In genomic region chr16:6946802-6947201, GRCh38 we compare ENCODE assay signal across 25 cellular contexts.
"Had no signal": no experiment of that assay in that cellular context is flagged by ENCODE, and none has a peak within 500 bp of the region (broad histone marks: within the 10 kb centered on the region; RNA-seq: fewer than 3 reads in every experiment).

No MANE protein-coding gene starts in this region.

- H3K4me3 ChIP-seq: heart right ventricle, hepatocyte, left ventricle myocardium inferior, lung, mucosa of descending colon, ovary, prostate gland, skin epidermis, stomach, testis, thyroid gland, transverse colon, upper lobe of right lung had no signal

- H3K27ac ChIP-seq: heart right ventricle, hepatocyte, left ventricle myocardium inferior, ovary, prostate gland, skin epidermis, stomach, testis, thyroid gland, transverse colon, upper lobe of right lung had no signal

- H3K4me3 Mint-ChIP-seq: naive thymus-derived CD4-positive, alpha-beta T cell; natural killer cell treated with Interleukin-12 subunit alpha and Interleukin-12 subunit beta and Interleukin-15 and Interleukin-18, amount 100 ng/mL, for 72 hours; stimulated activated naive B cell treated with anti-CD40 and anti-IgM and Interleukin-4, amounts not matched to agents 10 μg/mL and 1 μg/mL and 100 μg/mL, for 72 hours had no signal

- H3K4me2 ChIP-seq: hepatocyte had no signal

- ATAC-seq: heart right ventricle; mucosa of descending colon; naive thymus-derived CD4-positive, alpha-beta T cell; natural killer cell treated with Interleukin-12 subunit alpha and Interleukin-12 subunit beta and Interleukin-15 and Interleukin-18, amount 100 ng/mL, for 72 hours; right cardiac atrium; sciatic nerve; stimulated activated naive B cell treated with anti-CD40 and anti-IgM and Interleukin-4, amounts not matched to agents 10 μg/mL and 1 μg/mL and 100 μg/mL, for 72 hours; stimulated activated naive CD8-positive, alpha-beta T cell treated with anti-CD3 and anti-CD28 coated beads, Interleukin-15, Interleukin-2, amounts not matched to agents 100 U/mL and 50 U/mL, for 24 hours; upper lobe of right lung had no signal

- H3K27me3 Mint-ChIP-seq: naive thymus-derived CD4-positive, alpha-beta T cell; natural killer cell treated with Interleukin-12 subunit alpha and Interleukin-12 subunit beta and Interleukin-15 and Interleukin-18, amount 100 ng/mL, for 72 hours; stimulated activated naive B cell treated with anti-CD40 and anti-IgM and Interleukin-4, amounts not matched to agents 10 μg/mL and 1 μg/mL and 100 μg/mL, for 72 hours had no signal

- DNase-seq: heart right ventricle; left ventricle myocardium inferior; midbrain; mucosa of descending colon; naive thymus-derived CD4-positive, alpha-beta T cell; ovary; retina; right cardiac atrium; stimulated activated CD4-positive, alpha-beta T cell treated with anti-CD3 and anti-CD28 coated beads, Interleukin-12 subunit alpha, Interleukin-12 subunit beta, amount 100 ng/mL, for 4 hours; stimulated activated CD4-positive, alpha-beta T cell treated with anti-CD3 and anti-CD28 coated beads, Interleukin-15, amount 100 ng/mL, for 24 hours; stimulated activated CD4-positive, alpha-beta T cell treated with anti-CD3 and anti-CD28 coated beads, Interleukin-2, amount 100 ng/mL, for 24 hours; stimulated activated CD4-positive, alpha-beta T cell treated with anti-CD3 and anti-CD28 coated beads, Interleukin-4, amount 100 ng/mL, for 1 hour; stimulated activated naive B cell treated with anti-CD40 and anti-IgM and Interleukin-4, amounts not matched to agents 10 μg/mL and 1 μg/mL and 100 μg/mL, for 72 hours; stimulated activated naive CD8-positive, alpha-beta T cell treated with anti-CD3 and anti-CD28 coated beads, Interleukin-15, Interleukin-2, amounts not matched to agents 100 U/mL and 50 U/mL, for 24 hours; stomach; testis; thyroid gland; transverse colon; upper lobe of right lung had no signal

- H3K27me3 ChIP-seq: heart right ventricle, hepatocyte, ovary, stomach, testis, thyroid gland, transverse colon, upper lobe of right lung had no signal

- H3K4me1 ChIP-seq: heart right ventricle, left ventricle myocardium inferior, prostate gland, stomach, testis, transverse colon, upper lobe of right lung had no signal

- H3K9me3 ChIP-seq: left ventricle myocardium inferior, mucosa of descending colon, ovary, prostate gland, testis, thyroid gland, transverse colon, upper lobe of right lung had no signal

- H3K4me1 Mint-ChIP-seq: naive thymus-derived CD4-positive, alpha-beta T cell; stimulated activated naive B cell treated with anti-CD40 and anti-IgM and Interleukin-4, amounts not matched to agents 10 μg/mL and 1 μg/mL and 100 μg/mL, for 72 hours had no signal

- H3K36me3 Mint-ChIP-seq: naive thymus-derived CD4-positive, alpha-beta T cell; natural killer cell treated with Interleukin-12 subunit alpha and Interleukin-12 subunit beta and Interleukin-15 and Interleukin-18, amount 100 ng/mL, for 72 hours; stimulated activated naive B cell treated with anti-CD40 and anti-IgM and Interleukin-4, amounts not matched to agents 10 μg/mL and 1 μg/mL and 100 μg/mL, for 72 hours had no signal

- H3K79me2 ChIP-seq: hepatocyte had no signal

- H2AFZ ChIP-seq: hepatocyte had no signal

- H3K36me3 ChIP-seq: heart right ventricle, left ventricle myocardium inferior, ovary, prostate gland, stomach, thyroid gland, transverse colon, upper lobe of right lung had no signal

- H3K27ac Mint-ChIP-seq: naive thymus-derived CD4-positive, alpha-beta T cell; natural killer cell treated with Interleukin-12 subunit alpha and Interleukin-12 subunit beta and Interleukin-15 and Interleukin-18, amount 100 ng/mL, for 72 hours; stimulated activated naive B cell treated with anti-CD40 and anti-IgM and Interleukin-4, amounts not matched to agents 10 μg/mL and 1 μg/mL and 100 μg/mL, for 72 hours had no signal
